Comparison of ENCODE assay signal across 10 cellular contexts in the genomic region with DNA sequence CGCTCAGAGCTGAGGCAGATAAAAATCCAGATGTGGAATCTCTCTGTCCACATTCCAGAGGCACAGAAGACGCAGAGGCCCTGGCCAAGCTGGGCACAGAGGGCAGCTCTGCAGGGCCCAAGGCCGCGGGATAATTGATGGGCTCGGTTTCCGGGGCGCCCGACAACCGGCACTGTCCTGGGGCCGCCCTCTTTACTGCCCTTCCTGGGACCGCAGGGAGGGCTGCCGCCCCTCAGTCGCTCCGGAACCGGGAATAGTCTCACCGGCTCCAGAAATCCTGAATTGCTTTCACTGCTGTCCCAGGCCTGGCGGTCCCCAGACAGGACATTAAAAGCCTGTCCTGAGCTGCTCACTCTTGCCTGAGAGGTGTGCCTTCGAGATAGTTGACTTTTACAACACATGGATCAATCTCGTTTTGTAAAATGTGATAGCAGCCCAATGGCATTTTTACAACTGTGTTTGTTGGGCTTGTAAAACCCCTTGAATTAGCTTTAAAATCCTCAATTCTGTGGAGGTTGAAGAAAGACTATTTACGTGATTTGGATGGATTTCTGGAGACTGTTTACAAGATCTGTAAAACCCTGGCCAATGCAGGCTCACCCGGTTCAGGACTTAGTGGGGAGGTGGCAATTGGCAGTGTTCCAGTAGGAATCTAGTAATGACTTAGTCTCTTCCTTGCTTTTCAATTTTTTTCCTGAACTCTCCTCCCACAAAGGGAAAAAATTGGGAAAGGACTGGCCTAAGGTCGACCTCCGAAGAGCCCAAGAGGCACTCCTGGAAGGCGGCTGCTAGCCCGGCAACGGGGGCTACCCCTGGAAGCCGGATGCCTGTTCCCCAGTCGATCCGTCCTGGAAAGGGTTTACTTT. TPM values are rescaled to one million over a fixed set of nuclear protein-coding genes. Genes with fewer than 3 reads are reported as not detected.
DNase-seq lines count a peak whose midpoint lies in the region; ATAC-seq and TF ChIP-seq lines count a peak whose summit lies in the region.
"Had no signal": no experiment of that assay in that cellular context is flagged by ENCODE, and none has a peak within 500 bp of the region (broad histone marks: within the 10 kb centered on the region; RNA-seq: fewer than 3 reads in every experiment).

No MANE protein-coding gene starts in this region.

- H3K27me3 ChIP-seq in colonic mucosa: no peaks in the 10 kb centered on the region
- no peaks in the 10 kb centered on the region for H3K27me3 ChIP-seq in ovary
- peaks cover 97% of the 10 kb centered on the region for H3K27me3 ChIP-seq in H9 (ENCODE audit: insufficient read depth, low read length)

- no peak overlapping the region for H3K4ac ChIP-seq in H9 (ENCODE audit: low read depth, low read length)

- ATAC-seq in HG03175 (IDR thresholded peaks at IDR 0.05; ENCODE audit: unreplicated experiment): no peak
- no peak for ATAC-seq in GM18909 (IDR thresholded peaks at IDR 0.05; ENCODE audit: poor library complexity, unreplicated experiment)
- ATAC-seq: right cardiac atrium had no signal

- no peak overlapping the region for H2BK5ac ChIP-seq in H9 (ENCODE audit: insufficient read length, low read length)

- no peaks in the 10 kb centered on the region for H4K20me1 ChIP-seq in H9 (ENCODE audit: control insufficient read depth, insufficient read depth, insufficient read length)

- H3K79me1 ChIP-seq in H9 (ENCODE audit: insufficient read depth, low read depth, low read length, poor library complexity, severe bottlenecking): no peaks in the 10 kb centered on the region

- H3K14ac ChIP-seq in H9 (ENCODE audit: insufficient read depth, low read length): no peak overlapping the region

- DNase-seq in Calu3 (no peak), colonic mucosa (peak; percentile 76), ovary (peak in 2 of 5 donors; percentile 5 to 17), DMS114 treated with DMSO at 0.1 percent for 48 hours (lab: John Stamatoyannopoulos, UW; ENCODE audit: unreplicated experiment) (no peak), H9 (no peak)

- H3K9me3 ChIP-seq in colonic mucosa (no peaks in the 10 kb centered on the region), ovary (peaks cover 0 to 10% of the 10 kb centered on the region in 2 donors), H9 (ENCODE audit: control insufficient read depth, low read depth, low read length) (no peaks in the 10 kb centered on the region)

- H3K36me3 ChIP-seq in colonic mucosa (no peaks in the 10 kb centered on the region), ovary (no peaks in the 10 kb centered on the region)

- peaks cover 11% of the 10 kb centered on the region for H3K4me1 Mint-ChIP-seq in Calu3 (ENCODE audit: low read depth, unreplicated experiment)
- H3K4me1 Mint-ChIP-seq in H9: peaks cover 10 to 24% of the 10 kb centered on the region in 2 experiments

- peaks cover 32% of the 10 kb centered on the region for H3K27me3 Mint-ChIP-seq in Calu3 (ENCODE audit: unreplicated experiment)
- H3K27me3 Mint-ChIP-seq in H9 (ENCODE audit: low read depth): peaks cover 100% of the 10 kb centered on the region

- no peak overlapping the region for H3K18ac ChIP-seq in H9 (ENCODE audit: insufficient read length, low read depth, low read length)

- no peak overlapping the region for H4K8ac ChIP-seq in H9 (replicated peaks; ENCODE audit: insufficient read length, low read depth, low read length)

- no peak overlapping the region for H4K5ac ChIP-seq in H9 (ENCODE audit: insufficient read length, low read depth, low read length)

- H3K79me2 ChIP-seq in H9 (ENCODE audit: insufficient read depth, low read length): no peaks in the 10 kb centered on the region

- no peak overlapping the region for H2BK20ac ChIP-seq in H9 (ENCODE audit: low read depth, low read length, poor library complexity, severe bottlenecking)

- H3K36me3 Mint-ChIP-seq in Calu3 (ENCODE audit: insufficient read depth, unreplicated experiment) (peaks cover 37% of the 10 kb centered on the region), H9 (ENCODE audit: insufficient read depth in 1 of 3, low read depth in 3 of 3) (no peaks in the 10 kb centered on the region; a peak in 3 of 7 replicates)

- intact Hi-C loops in Calu3 (cut with micrococcal nuclease; ENCODE audit: unreplicated experiment): no loop called here
- intact Hi-C loops in colonic mucosa (cut with DNase I): no loop called here
- intact Hi-C loops in ovary (cut with DNase I): no loop called here

- peak overlapping the region; percentile 76 for H3K4me3 Mint-ChIP-seq in Calu3 (ENCODE audit: low read depth, unreplicated experiment)
- no peak overlapping the region for H3K4me3 Mint-ChIP-seq in H9

- H3K27ac Mint-ChIP-seq in Calu3 (ENCODE audit: unreplicated experiment) (peak overlapping the region; percentile 8), H9 (no peak overlapping the region)

- no peak overlapping the region for H3T11ph ChIP-seq in H9 (ENCODE audit: low read length)

- H3K4me1 ChIP-seq in colonic mucosa (peaks cover 17% of the 10 kb centered on the region), ovary (ENCODE audit: insufficient read depth) (peaks cover 4% of the 10 kb centered on the region), H9 (ENCODE audit: insufficient read depth, low read length) (no peaks in the 10 kb centered on the region)

- H3K23ac ChIP-seq in H9 (ENCODE audit: insufficient read length, low read depth, low read length): no peak overlapping the region

- H2BK120ac ChIP-seq in H9 (ENCODE audit: low read depth, low read length, poor library complexity, severe bottlenecking): no peak overlapping the region

- TF ChIP-seq CTCF in Calu3 (IDR thresholded peaks at IDR 0.05; ENCODE audit: unreplicated experiment) (no peak), colonic mucosa (IDR thresholded peaks at IDR 0.05) (no peak), ovary (IDR thresholded peaks at IDR 0.05) (no peak), H9 (conservative IDR thresholded peaks at IDR 0.05) (no peak)

- no peak for TF ChIP-seq RAD21 in Ishikawa (IDR thresholded peaks at IDR 0.05; ENCODE audit: low read depth)

- no peak overlapping the region for H2BK15ac ChIP-seq in H9 (ENCODE audit: low read depth, low read length)

- H3K4me2 ChIP-seq in H9 (ENCODE audit: insufficient read depth, insufficient read length, low read length): no peak overlapping the region

- H4K91ac ChIP-seq in H9 (ENCODE audit: insufficient read length, low read depth, low read length): no peak overlapping the region

- H3K27ac ChIP-seq in colonic mucosa (peak overlapping the region; percentile 97), ovary (no peak overlapping the region), H9 (ENCODE audit: insufficient read length, low read depth, low read length) (no peak overlapping the region)

- BruUV-seq in Calu3 (replicated peaks; lab: Mats Ljungman, UMichigan): no TSS peak

- no peak overlapping the region for H2BK12ac ChIP-seq in H9 (ENCODE audit: insufficient read length, low read depth, low read length)

- WGBS in ovary, 3 donors: 55 to 61% (median 60%) methylated on average over 29 of the region's 29 CpGs
- no CpG with 5 or more reads among the region's 29 CpGs for WGBS in H9 (ENCODE audit: extremely low coverage, insufficient read length, low lambda C conversion rate)

- TF ChIP-seq EP300 in Ishikawa (IDR thresholded peaks at IDR 0.05; ENCODE audit: borderline replicate concordance): no peak
- no peak for TF ChIP-seq EP300 in ovary (IDR thresholded peaks at IDR 0.05)

- peaks cover 5% of the 10 kb centered on the region for H3K23me2 ChIP-seq in H9 (ENCODE audit: insufficient read length, low read depth, low read length, poor library complexity, severe bottlenecking)

- H3K9ac ChIP-seq in colonic mucosa (ENCODE audit: low read depth in 2 of 2, low read length in 2 of 2) (peak overlapping the region; percentile 78 to 100), H9 (ENCODE audit: extremely low read depth, insufficient read length, low read length) (no peak overlapping the region)

- H3K56ac ChIP-seq in H9 (ENCODE audit: insufficient read length, low read depth, low read length): no peak overlapping the region

- H3K4me3 ChIP-seq in colonic mucosa (peak overlapping the region; percentile 47), ovary (peak overlapping the region; percentile 74)

- no peak overlapping the region for H2AK5ac ChIP-seq in H9 (ENCODE audit: insufficient read length, low read length)

- H2AFZ ChIP-seq in H9 (ENCODE audit: low read length): no peak overlapping the region

- H3K9me3 Mint-ChIP-seq in Calu3 (ENCODE audit: low read depth, unreplicated experiment): no peaks in the 10 kb centered on the region
- H3K9me3 Mint-ChIP-seq in H9: peaks cover 20 to 22% of the 10 kb centered on the region in 2 experiments

- CTCF ChIA-PET in Calu3 (lab: Charles Lee): interaction anchor here (0.8 to 2.4 kb wide), 6 partner anchors 12 to 467 kb away, joined by 3 to 21 read pairs (median 6); a partner anchor contains a TSS

- TF ChIP-seq POLR2A in ovary (IDR thresholded peaks at IDR 0.05): no peak

TF ChIP-seq in Ishikawa, 13 proteins besides CTCF, POLR2A, EP300 and RAD21:
- TF ChIP-seq TAF1 (IDR thresholded peaks at IDR 0.05; ENCODE audit: low read depth) (no peak), NFIC (IDR thresholded peaks at IDR 0.05) (0 out of 2 replicates have a peak, but pooled peaks have one; percentile 31), CEBPB (IDR thresholded peaks at IDR 0.05) (no peak), TCF12 (IDR thresholded peaks at IDR 0.05; ENCODE audit: low read depth) (no peak; the same call in 1 of the 2 replicates)

RNA-seq across cellular contexts. Expression of a gene that starts 1.4 kb away (rescaled TPM):
- total RNA-seq in Calu3 (2022): 11.4 and 12.4 TPM in 2 replicates
- 10 to 100 TPM; 10.9 to 29.6 TPM for total RNA-seq in colonic mucosa
- total RNA-seq in ovary: 1 to 10 TPM in 3 of 7 donors, under 1 TPM in 4; 0.32 to 4.2 (median 0.43) TPM
- polyA plus RNA-seq in ovary: under 1 TPM in 1 of 2 donors, not detected in 1; 0.29 TPM
- total RNA-seq in H9 (2021): not detected in 2 replicates
- total RNA-seq: activated CD8-positive, alpha-beta memory T cell treated with anti-CD3 and anti-CD28 coated beads for 36 hours; right cardiac atrium had no signal
- polyA plus RNA-seq: right cardiac atrium had no signal

RNA-seq across cellular contexts. Expression of a gene that starts 3.4 kb away (rescaled TPM):
- total RNA-seq in Calu3 (2022) (15.9 and 20.9 TPM in 2 replicates), colonic mucosa (10 to 100 TPM; 13.3 to 14.1 TPM), ovary (10 to 100 TPM in 2 of 7 donors, 1 to 10 TPM in 3, under 1 TPM in 2; 0.36 to 50.9 (median 1.3) TPM), H9 (2021) (not detected in 2 replicates)
- polyA plus RNA-seq in ovary: 1 to 10 TPM; 2.3 to 3.4 TPM
- total RNA-seq: activated CD8-positive, alpha-beta memory T cell treated with anti-CD3 and anti-CD28 coated beads for 36 hours had no signal

RNA-seq across cellular contexts. Expression of a gene that starts 5.5 kb away (rescaled TPM):
- total RNA-seq in Calu3 (2022): 8.3 and 10.6 TPM in 2 replicates
- 10 to 100 TPM in 1 of 2 donors, 1 to 10 TPM in 1; 9.6 to 18.7 TPM for total RNA-seq in colonic mucosa
- total RNA-seq in ovary: 10 to 100 TPM in 2 of 7 donors, 1 to 10 TPM in 2, under 1 TPM in 3; 0.40 to 29.6 (median 1.4) TPM
- polyA plus RNA-seq in ovary: 1 to 10 TPM; 1.8 to 5.6 TPM
- not detected in 2 replicates for total RNA-seq in H9 (2021)
- total RNA-seq: activated CD8-positive, alpha-beta memory T cell treated with anti-CD3 and anti-CD28 coated beads for 36 hours had no signal

RNA-seq across cellular contexts. Expression of a gene that starts 7.5 kb away (rescaled TPM):
- not detected in 2 replicates for total RNA-seq in Calu3 (2022)
- total RNA-seq in colonic mucosa: 10 to 100 TPM; 21.9 to 24.4 TPM
- total RNA-seq in ovary: 1 to 10 TPM in 3 of 7 donors, under 1 TPM in 4; 0.23 to 4.5 (median 0.75) TPM
- 1 to 10 TPM in 1 of 2 donors, under 1 TPM in 1; 0.53 to 4.1 TPM for polyA plus RNA-seq in ovary
- not detected in 2 replicates for total RNA-seq in H9 (2021)
- total RNA-seq: activated CD8-positive, alpha-beta memory T cell treated with anti-CD3 and anti-CD28 coated beads for 36 hours; right cardiac atrium had no signal

RNA-seq across cellular contexts. Expression of a gene that starts 16.3 kb away (rescaled TPM):
- total RNA-seq in Calu3 (2022) (1.7 and 2.5 TPM in 2 replicates), colonic mucosa (10 to 100 TPM; 19.5 to 22.1 TPM), ovary (1 to 10 TPM in 1 of 7 donors, under 1 TPM in 5, not detected in 1; 0.12 to 1.0 (median 0.57) TPM), H9 (2021) (not detected in 2 replicates)
- polyA plus RNA-seq in ovary: 1 to 10 TPM in 1 of 2 donors, under 1 TPM in 1; 0.22 to 2.5 TPM
- total RNA-seq: activated CD8-positive, alpha-beta memory T cell treated with anti-CD3 and anti-CD28 coated beads for 36 hours; right cardiac atrium had no signal
- polyA plus RNA-seq: right cardiac atrium had no signal
